ENCODE assay signal across 18 cellular contexts in the genomic region with DNA sequence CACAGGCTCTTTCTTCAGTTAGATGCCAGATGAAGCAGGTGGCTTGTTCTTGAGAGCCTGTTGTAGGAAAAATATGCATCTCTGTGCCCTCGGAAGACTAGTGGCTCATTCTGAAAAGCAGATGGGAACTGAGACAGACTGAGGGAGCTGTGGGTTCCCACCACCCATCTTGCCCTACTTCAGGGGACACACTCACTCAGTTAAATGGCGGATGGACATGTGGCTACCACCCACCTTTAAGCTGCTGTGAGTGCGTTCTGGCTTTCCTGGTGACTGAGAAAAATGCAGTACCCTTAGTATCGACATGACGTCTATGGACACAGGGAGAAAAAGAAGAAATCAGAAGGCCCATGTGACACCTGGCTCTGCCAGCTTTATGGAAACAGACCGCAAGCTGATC. TPM values are rescaled to one million over a fixed set of nuclear protein-coding genes. Genes with fewer than 3 reads are reported as not detected.
DNase-seq lines count a peak whose midpoint lies in the region; ATAC-seq and TF ChIP-seq lines count a peak whose summit lies in the region.
"Had no signal": no experiment of that assay in that cellular context is flagged by ENCODE, and none has a peak within 500 bp of the region (broad histone marks: within the 10 kb centered on the region; RNA-seq: fewer than 3 reads in every experiment).

No MANE protein-coding gene starts in this region.

- H3K27me3 ChIP-seq in cardiac muscle cell, result no peaks in the 10 kb centered on the region
- no peaks in the 10 kb centered on the region for H3K27me3 ChIP-seq in dorsolateral prefrontal cortex
- H3K27me3 ChIP-seq in thoracic aorta (replicated peaks; ENCODE audit: insufficient read depth), result no peaks in the 10 kb centered on the region
- H3K27me3 ChIP-seq: MG63 had no signal

- H3K36me3 ChIP-seq in cardiac muscle cell (no peaks in the 10 kb centered on the region), thoracic aorta (no peaks in the 10 kb centered on the region)
- H3K36me3 ChIP-seq: MG63 had no signal

- CTCF ChIA-PET in activated CD8-positive, alpha-beta T cell treated with anti-CD3 and anti-CD28 coated beads, Interleukin-2, amount 10 ng/mL, durations not matched to agents 7 days and 5 days (lab: Charles Lee), result no interaction called here

- POLR2A ChIA-PET in activated CD8-positive, alpha-beta T cell treated with anti-CD3 and anti-CD28 coated beads, Interleukin-2, amount 10 ng/mL, durations not matched to agents 7 days and 5 days (lab: Charles Lee), result no interaction called here

- peaks cover 71% of the 10 kb centered on the region for H3K4me1 Mint-ChIP-seq in mesothelial cell of epicardium
- no peaks in the 10 kb centered on the region for H3K4me1 Mint-ChIP-seq in activated CD8-positive, alpha-beta T cell treated with anti-CD3 and anti-CD28 coated beads, Interleukin-2, amount 10 ng/mL, durations not matched to agents 7 days and 5 days (ENCODE audit: low read depth)
- H3K4me1 Mint-ChIP-seq: CD14-positive monocyte had no signal

- peaks cover 23% of the 10 kb centered on the region for H3K36me3 Mint-ChIP-seq in mesothelial cell of epicardium
- no peaks in the 10 kb centered on the region for H3K36me3 Mint-ChIP-seq in activated CD8-positive, alpha-beta T cell treated with anti-CD3 and anti-CD28 coated beads, Interleukin-2, amount 10 ng/mL, durations not matched to agents 7 days and 5 days (ENCODE audit: low read depth)
- H3K36me3 Mint-ChIP-seq: CD14-positive monocyte had no signal

- no peaks in the 10 kb centered on the region for H3K27me3 Mint-ChIP-seq in mesothelial cell of epicardium (ENCODE audit: low read depth)
- H3K27me3 Mint-ChIP-seq in activated CD8-positive, alpha-beta T cell treated with anti-CD3 and anti-CD28 coated beads, Interleukin-2, amount 10 ng/mL, durations not matched to agents 7 days and 5 days (ENCODE audit: low read depth), result no peaks in the 10 kb centered on the region

- H3K4me1 ChIP-seq in cardiac muscle cell (ENCODE audit: low read depth), result peaks cover 53% of the 10 kb centered on the region
- H3K4me1 ChIP-seq in thoracic aorta (ENCODE audit: control insufficient read depth in 1 of 2, low read depth in 2 of 2), result peaks cover 11 to 67% of the 10 kb centered on the region in 2 donors

- H3K4me3 ChIP-seq in cardiac muscle cell, result no peak overlapping the region
- H3K4me3 ChIP-seq in dorsolateral prefrontal cortex, result no peak overlapping the region
- H3K4me3 ChIP-seq in thoracic aorta, result no peak overlapping the region
- H3K4me3 ChIP-seq: MG63 had no signal

- no peaks in the 10 kb centered on the region for H3K9me3 Mint-ChIP-seq in mesothelial cell of epicardium
- no peaks in the 10 kb centered on the region for H3K9me3 Mint-ChIP-seq in activated CD8-positive, alpha-beta T cell treated with anti-CD3 and anti-CD28 coated beads, Interleukin-2, amount 10 ng/mL, durations not matched to agents 7 days and 5 days (ENCODE audit: insufficient read depth)
- H3K9me3 Mint-ChIP-seq: CD14-positive monocyte, H9 had no signal

- H3K9me3 ChIP-seq in cardiac muscle cell (ENCODE audit: low read depth), result no peaks in the 10 kb centered on the region
- H3K9me3 ChIP-seq in thoracic aorta, result no peaks in the 10 kb centered on the region
- H3K9me3 ChIP-seq: MG63 had no signal

- TF ChIP-seq CTCF in cardiac muscle cell (IDR thresholded peaks at IDR 0.05; ENCODE audit: low read depth, low read length) (no peak), dorsolateral prefrontal cortex (IDR thresholded peaks at IDR 0.05 in 54 of 56, conservative IDR thresholded peaks at IDR 0.05 in 2 of 56; ENCODE audit: low read depth in 1 of 56, partially characterized antibody in 56 of 56) (no peak), mesothelial cell of epicardium (IDR thresholded peaks at IDR 0.05; ENCODE audit: unreplicated experiment) (no peak), thoracic aorta (IDR thresholded peaks at IDR 0.05) (no peak)

- intact Hi-C loops in cardiac septum (cut with DNase I), result no loop called here
- intact Hi-C loops in dorsolateral prefrontal cortex (cut with DNase I), result no loop called here

- H3K27ac ChIP-seq in cardiac muscle cell (peak overlapping the region; percentile 54), dorsolateral prefrontal cortex (peak overlapping the region in 44 of 59 donors; percentile 5 to 79 (median 56)), thoracic aorta (peak overlapping the region; percentile 2 to 54)

- no peak overlapping the region for H3K4me3 Mint-ChIP-seq in mesothelial cell of epicardium
- no peak overlapping the region for H3K4me3 Mint-ChIP-seq in activated CD8-positive, alpha-beta T cell treated with anti-CD3 and anti-CD28 coated beads, Interleukin-2, amount 10 ng/mL, durations not matched to agents 7 days and 5 days
- H3K4me3 Mint-ChIP-seq: CD14-positive monocyte, H9 had no signal

- peak overlapping the region; percentile 92 for H3K27ac Mint-ChIP-seq in mesothelial cell of epicardium
- H3K27ac Mint-ChIP-seq in activated CD8-positive, alpha-beta T cell treated with anti-CD3 and anti-CD28 coated beads, Interleukin-2, amount 10 ng/mL, durations not matched to agents 7 days and 5 days, result no peak overlapping the region
- H3K27ac Mint-ChIP-seq: H9 had no signal

- DNase-seq in cardiac muscle cell (ENCODE audit: low read depth in 1 of 2, low spot score in 1 of 2) (no peak), cardiac septum (ENCODE audit: low spot score) (no peak), dorsolateral prefrontal cortex (peak in 5 of 10 donors; percentile 45 to 64 (median 57)), mesothelial cell of epicardium (ENCODE audit: low spot score in 2 of 2, unreplicated experiment in 2 of 2) (no peak), thoracic aorta (ENCODE audit: low spot score) (no peak), NCI-H2227 (lab: John Stamatoyannopoulos, UW; ENCODE audit: unreplicated experiment) (no peak)
- DNase-seq in activated CD8-positive, alpha-beta T cell treated with anti-CD3 and anti-CD28 coated beads, Interleukin-2, amount 10 ng/mL, durations not matched to agents 7 days and 5 days, result no peak
- DNase-seq: DMS153, H9, IMR-90, Karpas-422, MG63, NCI-H1092 treated with DMSO at 0.1 percent for 48 hours, NCI-H1694, NCI-H2107, NCI-H774 had no signal

- ATAC-seq in thoracic aorta (ENCODE audit: insufficient number of reproducible peaks, low FRiP score, low read depth) (no peak), GM18502 (IDR thresholded peaks at IDR 0.05; ENCODE audit: poor library complexity, unreplicated experiment) (no peak)
- no peak for ATAC-seq in activated CD8-positive, alpha-beta T cell treated with anti-CD3 and anti-CD28 coated beads, Interleukin-2, amount 10 ng/mL, durations not matched to agents 7 days and 5 days

RNA-seq across cellular contexts. Expression of a gene that starts 50.3 kb away (rescaled TPM):
- total RNA-seq in cardiac muscle cell (26.8 and 27.2 TPM in 2 replicates), cardiac septum (20.3 TPM), dorsolateral prefrontal cortex (10 to 100 TPM in 107 of 120 experiments, 1 to 10 TPM in 13; 4.6 to 28.6 (median 15.9) TPM), mesothelial cell of epicardium (106 to 117 TPM (median 117 TPM) in 3 replicates), thoracic aorta (10 to 100 TPM in 1 of 2 donors, 1 to 10 TPM in 1; 3.8 to 12.3 TPM)
- polyA plus RNA-seq in cardiac muscle cell, result 22.4 and 28.3 TPM in 2 replicates
- total RNA-seq in activated CD8-positive, alpha-beta T cell treated with anti-CD3 and anti-CD28 coated beads, Interleukin-2, amount 10 ng/mL, durations not matched to agents 7 days and 5 days, result not detected
- polyA plus RNA-seq: CD14-positive monocyte had no signal

Comparison
In these comparisons a context has a peak if more than half of its experiments do, and no peak if none do; other contexts are left out.
1. RNA of a gene that starts 50.3 kb away (total RNA-seq): 106 to 117 TPM in mesothelial cell of epicardium, 26.8 to 27.2 TPM in cardiac muscle cell, 20.3 TPM in cardiac septum (single experiment), 4.6 to 28.6 TPM in dorsolateral prefrontal cortex and 3.8 to 12.3 TPM in thoracic aorta; not detected in activated CD8-positive, alpha-beta T cell treated with anti-CD3 and anti-CD28 coated beads, Interleukin-2, amount 10 ng/mL, durations not matched to agents 7 days and 5 days; every median in the first group is over 4 times any median in the second.
2. Peak in every context shown above with its lines, with median percentiles within 50 percentile points of each other: H3K27ac ChIP-seq.